Comparison of ENCODE assay signal across 17 cellular contexts in the genomic region with DNA sequence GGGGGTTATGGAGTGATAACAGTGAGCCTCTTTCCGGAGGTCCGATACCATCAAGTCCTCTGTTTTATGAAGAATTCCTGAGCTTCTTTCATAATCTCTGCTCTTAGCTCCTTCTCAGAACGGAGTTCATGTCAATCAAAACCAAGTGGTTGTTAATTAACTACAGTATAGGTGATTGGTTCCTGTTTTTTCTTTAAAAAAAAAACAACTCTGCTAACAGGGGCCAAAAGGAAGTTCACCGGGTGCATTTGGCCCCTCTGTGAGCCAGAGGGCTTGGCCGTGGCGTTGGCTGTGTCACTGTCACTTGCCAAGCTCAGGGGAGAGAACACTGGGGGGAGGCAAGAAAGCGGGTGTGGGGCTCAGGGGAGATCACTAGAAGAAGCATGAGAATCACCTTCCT.
DNase-seq lines count a peak whose midpoint lies in the region; ATAC-seq and TF ChIP-seq lines count a peak whose summit lies in the region.
"Had no signal": no experiment of that assay in that cellular context is flagged by ENCODE, and none has a peak within 500 bp of the region (broad histone marks: within the 10 kb centered on the region; RNA-seq: fewer than 3 reads in every experiment).

No MANE protein-coding gene starts in this region.

- peaks cover 93% of the 10 kb centered on the region for H3K27me3 Mint-ChIP-seq in stimulated activated memory B cell treated with anti-CD40 and anti-IgM and Interleukin-4, amounts not matched to agents 10 μg/mL and 1 μg/mL and 100 μg/mL, for 72 hours

- H3K4me3 Mint-ChIP-seq in stimulated activated memory B cell treated with anti-CD40 and anti-IgM and Interleukin-4, amounts not matched to agents 10 μg/mL and 1 μg/mL and 100 μg/mL, for 72 hours: no peak overlapping the region
- H3K4me3 Mint-ChIP-seq: CD4-positive, CD25-positive, alpha-beta regulatory T cell; WTC11 had no signal

- H3K27ac Mint-ChIP-seq in stimulated activated memory B cell treated with anti-CD40 and anti-IgM and Interleukin-4, amounts not matched to agents 10 μg/mL and 1 μg/mL and 100 μg/mL, for 72 hours: no peak overlapping the region
- H3K27ac Mint-ChIP-seq: CD4-positive, CD25-positive, alpha-beta regulatory T cell; progenitor cell of endocrine pancreas; WTC11 had no signal

- peak; percentile 58 for ATAC-seq in HG03108 (IDR thresholded peaks at IDR 0.05; ENCODE audit: unreplicated experiment)
- peak; percentile 56 for ATAC-seq in stimulated activated memory B cell treated with anti-CD40 and anti-IgM and Interleukin-4, amounts not matched to agents 10 μg/mL and 1 μg/mL and 100 μg/mL, for 72 hours
- ATAC-seq: Panc1, WTC11 had no signal

- peak; percentile 80 for DNase-seq in NOMO-1 treated with dmso at 0.1 percent for 144 hours (lab: John Stamatoyannopoulos, UW; ENCODE audit: unreplicated experiment)
- DNase-seq in iPS-NIHi7 (ENCODE audit: extremely low spot score): no peak
- DNase-seq in activated CD4-positive, alpha-beta T cell treated with anti-CD3 and anti-CD28 coated beads for 1 hour: no peak
- DNase-seq in kidney tubule cell (ENCODE audit: low spot score): no peak
- DNase-seq: activated naive CD4-positive, alpha-beta T cell; CD4-positive, CD25-positive, alpha-beta regulatory T cell; dorsolateral prefrontal cortex; esophagus squamous epithelium; GM23248; NCI-H1694; NCI-H510A had no signal

- H3K36me3 Mint-ChIP-seq in stimulated activated memory B cell treated with anti-CD40 and anti-IgM and Interleukin-4, amounts not matched to agents 10 μg/mL and 1 μg/mL and 100 μg/mL, for 72 hours: no peaks in the 10 kb centered on the region
- H3K36me3 Mint-ChIP-seq: CD4-positive, CD25-positive, alpha-beta regulatory T cell; WTC11 had no signal

- in situ Hi-C loops in GM18951 (cut with MboI; ENCODE audit: low sequenced_read_pairs, unreplicated experiment): no loop called here

- H3K9me3 Mint-ChIP-seq in stimulated activated memory B cell treated with anti-CD40 and anti-IgM and Interleukin-4, amounts not matched to agents 10 μg/mL and 1 μg/mL and 100 μg/mL, for 72 hours: no peaks in the 10 kb centered on the region
- H3K9me3 Mint-ChIP-seq: CD4-positive, CD25-positive, alpha-beta regulatory T cell; WTC11 had no signal

- peaks cover 31% of the 10 kb centered on the region for H3K4me1 Mint-ChIP-seq in stimulated activated memory B cell treated with anti-CD40 and anti-IgM and Interleukin-4, amounts not matched to agents 10 μg/mL and 1 μg/mL and 100 μg/mL, for 72 hours

- peak; percentile 51 for TF ChIP-seq POLR2A in GM18951 (IDR thresholded peaks at IDR 0.05; ENCODE audit: extremely low read depth, insufficient read depth, insufficient read length)
